24 cellular contexts compared by ENCODE assay signal in genomic region chr14:34354556-34354955, GRCh38.
DNase-seq lines count a peak whose midpoint lies in the region; ATAC-seq and TF ChIP-seq lines count a peak whose summit lies in the region.
"Had no signal": no experiment of that assay in that cellular context is flagged by ENCODE, and none has a peak within 500 bp of the region (broad histone marks: within the 10 kb centered on the region; RNA-seq: fewer than 3 reads in every experiment).

No MANE protein-coding gene starts in this region.

- H3K9me3 Mint-ChIP-seq in glutamatergic neuron (ENCODE audit: unreplicated experiment), result peaks cover 6% of the 10 kb centered on the region
- H3K9me3 Mint-ChIP-seq: activated T-cell treated with anti-CD3 and anti-CD28 coated beads, Interleukin-2, amount 50 U/mL, for 4 hours; immature natural killer cell; stimulated activated memory B cell treated with anti-CD40 and anti-IgM and Interleukin-4, amounts not matched to agents 10 μg/mL and 1 μg/mL and 100 μg/mL, for 72 hours had no signal

- H3K27ac ChIP-seq in SK-N-SH (ENCODE audit: low read depth in 2 of 2, low read length in 1 of 2), result peak overlapping the region in 1 of 2 experiments; percentile 91; a peak in 2 of 4 replicates
- H3K27ac ChIP-seq: lower lobe of right lung had no signal

- H3K4me1 ChIP-seq in SK-N-SH (ENCODE audit: control insufficient read depth in 1 of 2, insufficient read depth in 2 of 2, low read depth in 1 of 2, low read length in 1 of 2), result peaks cover 4 to 5% of the 10 kb centered on the region in 2 experiments; a peak in 2 of 4 replicates
- H3K4me1 ChIP-seq: lower lobe of right lung had no signal

- no peak overlapping the region for H3K4me3 ChIP-seq in SK-N-SH (ENCODE audit: low read depth in 2 of 2, low read length in 1 of 2)
- H3K4me3 ChIP-seq: BLaER1 treated with 17β-estradiol and CSF1 and Interleukin-3, amounts not matched to agents 10 nM and 100 nM; hepatocyte; K562; lower lobe of right lung had no signal

- H3K27ac Mint-ChIP-seq in glutamatergic neuron (ENCODE audit: unreplicated experiment), result peak overlapping the region; percentile 91
- H3K27ac Mint-ChIP-seq: immature natural killer cell; stimulated activated memory B cell treated with anti-CD40 and anti-IgM and Interleukin-4, amounts not matched to agents 10 μg/mL and 1 μg/mL and 100 μg/mL, for 72 hours had no signal

- peaks cover 4% of the 10 kb centered on the region for H3K27me3 Mint-ChIP-seq in glutamatergic neuron (ENCODE audit: unreplicated experiment)
- H3K27me3 Mint-ChIP-seq: stimulated activated memory B cell treated with anti-CD40 and anti-IgM and Interleukin-4, amounts not matched to agents 10 μg/mL and 1 μg/mL and 100 μg/mL, for 72 hours had no signal

- no peaks in the 10 kb centered on the region for H3K27me3 ChIP-seq in SK-N-SH (ENCODE audit: insufficient read depth)
- H3K27me3 ChIP-seq: BLaER1 treated with 17β-estradiol and CSF1 and Interleukin-3, amounts not matched to agents 10 nM and 100 nM; hepatocyte had no signal

- no peaks in the 10 kb centered on the region for H3K9me2 ChIP-seq in SK-N-SH

- no peaks in the 10 kb centered on the region for H3K36me3 ChIP-seq in SK-N-SH (replicated peaks in 1 of 2; ENCODE audit: control insufficient read depth in 1 of 2, insufficient read depth in 2 of 2, low read length in 1 of 2)
- H3K36me3 ChIP-seq: BLaER1 treated with 17β-estradiol and CSF1 and Interleukin-3, amounts not matched to agents 10 nM and 100 nM; lower lobe of right lung had no signal

- POLR2A ChIA-PET in SK-N-SH (lab: Yijun Ruan, JAX), result no interaction called here

- peaks cover 19% of the 10 kb centered on the region for H3K4me1 Mint-ChIP-seq in glutamatergic neuron (ENCODE audit: low read depth, unreplicated experiment)
- H3K4me1 Mint-ChIP-seq: immature natural killer cell; stimulated activated memory B cell treated with anti-CD40 and anti-IgM and Interleukin-4, amounts not matched to agents 10 μg/mL and 1 μg/mL and 100 μg/mL, for 72 hours had no signal

- no peak overlapping the region for H3K4me3 Mint-ChIP-seq in glutamatergic neuron (ENCODE audit: unreplicated experiment)
- H3K4me3 Mint-ChIP-seq: activated T-cell treated with anti-CD3 and anti-CD28 coated beads, Interleukin-2, amount 50 U/mL, for 4 hours; immature natural killer cell; stimulated activated memory B cell treated with anti-CD40 and anti-IgM and Interleukin-4, amounts not matched to agents 10 μg/mL and 1 μg/mL and 100 μg/mL, for 72 hours had no signal

- 43% methylated on average over 3 of the region's 3 CpGs for WGBS in SK-N-SH (ENCODE audit: low lambda C conversion rate)

- H3F3A ChIP-seq in SK-N-SH (replicated peaks; ENCODE audit: insufficient read depth), result peaks cover 29% of the 10 kb centered on the region

- H3K9ac ChIP-seq in SK-N-SH, result peak overlapping the region; percentile 45
- H3K9ac ChIP-seq: BLaER1 treated with 17β-estradiol and CSF1 and Interleukin-3, amounts not matched to agents 10 nM and 100 nM had no signal

- H3K9me3 ChIP-seq in SK-N-SH, result no peaks in the 10 kb centered on the region
- H3K9me3 ChIP-seq: lower lobe of right lung had no signal

- no peak for TF ChIP-seq EP300 in SK-N-SH (IDR thresholded peaks at IDR 0.05; ENCODE audit: borderline replicate concordance in 1 of 2, low read depth in 1 of 2, low read length in 1 of 2)

- peak overlapping the region; percentile 91 for H2AFZ ChIP-seq in SK-N-SH (ENCODE audit: low read depth)
- H2AFZ ChIP-seq: hepatocyte had no signal

- H3K36me3 Mint-ChIP-seq in glutamatergic neuron (ENCODE audit: unreplicated experiment), result no peaks in the 10 kb centered on the region
- H3K36me3 Mint-ChIP-seq: immature natural killer cell; stimulated activated memory B cell treated with anti-CD40 and anti-IgM and Interleukin-4, amounts not matched to agents 10 μg/mL and 1 μg/mL and 100 μg/mL, for 72 hours had no signal

- CTCF ChIA-PET in SK-N-SH (lab: Yijun Ruan, JAX), result interaction anchor here (1.0 to 1.8 kb wide), 5 partner anchors 15 to 144 kb away, joined by 3 to 6 read pairs (median 4); no protein-coding TSS in a partner anchor

- H3K79me2 ChIP-seq in SK-N-SH (ENCODE audit: insufficient read depth), result no peaks in the 10 kb centered on the region
- H3K79me2 ChIP-seq: hepatocyte had no signal

- H3K4me2 ChIP-seq in SK-N-SH, result 0 out of 2 replicates have a peak overlapping the region, but pooled peaks have one; percentile 0
- H3K4me2 ChIP-seq: hepatocyte had no signal

- TF ChIP-seq CTCF in SK-N-SH (IDR thresholded peaks at IDR 0.05) (no peak), glutamatergic neuron (IDR thresholded peaks at IDR 0.05; ENCODE audit: partially characterized antibody, unreplicated experiment) (no peak)

- DNase-seq in EH (ENCODE audit: low read depth), result peak; percentile 20
- peak; percentile 81 for DNase-seq in MV-4-11 (lab: John Stamatoyannopoulos, UW)
- DNase-seq in SK-N-SH, result no peak
- DNase-seq in glutamatergic neuron, result no peak
- no peak for DNase-seq in activated T-cell treated with anti-CD3 and anti-CD28 coated beads for 4 hours
- DNase-seq: ACHN; activated CD4-positive, alpha-beta T cell treated with anti-CD3 and anti-CD28 coated beads for 1 hour; activated naive CD4-positive, alpha-beta T cell treated with Interleukin-2 at 50 U/mL for 16 hours; activated T-cell treated with anti-CD3 and anti-CD28 coated beads, Interleukin-2, amount 50 U/mL, for 4 hours; central memory CD4-positive, alpha-beta T cell; EL; foreskin fibroblast; GOT3; immature natural killer cell; lower lobe of right lung; NCI-H1048; NCI-H510A treated with DMSO at 0.1 percent for 48 hours had no signal

- ATAC-seq in GM21786 (IDR thresholded peaks at IDR 0.05; ENCODE audit: unreplicated experiment) (no peak), HG02938 (IDR thresholded peaks at IDR 0.05; ENCODE audit: unreplicated experiment) (no peak), HG03135 (IDR thresholded peaks at IDR 0.05; ENCODE audit: unreplicated experiment) (no peak)
- ATAC-seq: activated T-cell treated with anti-CD3 and anti-CD28 coated beads, Interleukin-2, amount 50 U/mL, for 4 hours; K562; lower lobe of right lung; stimulated activated memory B cell treated with anti-CD40 and anti-IgM and Interleukin-4, amounts not matched to agents 10 μg/mL and 1 μg/mL and 100 μg/mL, for 72 hours had no signal

- H4K20me1 ChIP-seq in SK-N-SH (ENCODE audit: insufficient read depth), result no peaks in the 10 kb centered on the region
- H4K20me1 ChIP-seq: BLaER1 treated with 17β-estradiol and CSF1 and Interleukin-3, amounts not matched to agents 10 nM and 100 nM had no signal

- no peak for TF ChIP-seq RAD21 in SK-N-SH (IDR thresholded peaks at IDR 0.05; ENCODE audit: low read length)

TF ChIP-seq in SK-N-SH, 30 proteins besides CTCF, POLR2A, EP300 and RAD21:
- TF ChIP-seq MAX (IDR thresholded peaks at IDR 0.05; ENCODE audit: low read depth), result peak; percentile 35; the same call in 1 of the 2 replicates
- TF ChIP-seq PBX3 (IDR thresholded peaks at IDR 0.05), result peak; percentile 13; the same call in 1 of the 2 replicates
- no peak for TF ChIP-seq FOXJ3 (CRISPR knock-in tag; IDR thresholded peaks at IDR 0.05)
- peak; percentile 37 for TF ChIP-seq JUND (IDR thresholded peaks at IDR 0.05)

Comparison
In these comparisons a context has a peak if more than half of its experiments do, and no peak if none do; other contexts are left out.
1. DNase-seq: peak in EH (single experiment) and MV-4-11 (single experiment); none in SK-N-SH (single experiment), glutamatergic neuron (single experiment) and activated T-cell treated with anti-CD3 and anti-CD28 coated beads for 4 hours (single experiment).